Comparison of ENCODE assay signal across 22 cellular contexts in genomic region chr11:131042711-131043110, GRCh38.
"Had no signal": no experiment of that assay in that cellular context is flagged by ENCODE, and none has a peak within 500 bp of the region (broad histone marks: within the 10 kb centered on the region; RNA-seq: fewer than 3 reads in every experiment).

No MANE protein-coding gene starts in this region.

- H3K4me1 ChIP-seq: colonic mucosa, left lung, neural progenitor cell, parathyroid adenoma, stomach, thyroid gland had no signal

- H3K27me3 ChIP-seq: colonic mucosa, neural progenitor cell, thyroid gland had no signal

- H2AFZ ChIP-seq: neural progenitor cell, parathyroid adenoma had no signal

- H3K36me3 ChIP-seq: colonic mucosa, esophagus squamous epithelium, left lung, neural progenitor cell, stomach, thyroid gland had no signal

- H3K9ac ChIP-seq: neural progenitor cell, parathyroid adenoma had no signal

- H3K27ac ChIP-seq: colonic mucosa, left lung, neural progenitor cell, parathyroid adenoma, stomach, thyroid gland had no signal

- DNase-seq: colonic mucosa; effector CD8-positive, alpha-beta T cell; endodermal cell; erythroblast; esophagus squamous epithelium; foreskin melanocyte; glutamatergic neuron; hypothalamus; left lung; mesendoderm; midbrain; naive thymus-derived CD4-positive, alpha-beta T cell; stimulated activated CD4-positive, alpha-beta T cell treated with anti-CD3 and anti-CD28 coated beads, Interleukin-12 subunit alpha, Interleukin-12 subunit beta, amount 100 ng/mL, for 4 hours; stimulated activated CD4-positive, alpha-beta T cell treated with anti-CD3 and anti-CD28 coated beads, Interleukin-2, amount 100 ng/mL, for 24 hours; stimulated activated CD4-positive, alpha-beta T cell treated with anti-CD3 and anti-CD28 coated beads, Interleukin-4, amount 100 ng/mL, for 24 hours; stimulated activated naive CD4-positive, alpha-beta T cell treated with Interleukin-2 at 50 U/mL for 16 hours; stomach; thyroid gland had no signal

- H3K4me2 ChIP-seq: neural progenitor cell, smooth muscle cell had no signal

- H3K9me3 ChIP-seq: colonic mucosa, esophagus squamous epithelium, left lung, stomach, thyroid gland had no signal

- H3K79me2 ChIP-seq: parathyroid adenoma had no signal

- H3K4me3 ChIP-seq: colonic mucosa, esophagus squamous epithelium, left lung, neural progenitor cell, smooth muscle cell, stomach, thyroid gland had no signal

- ATAC-seq: left lung; naive thymus-derived CD4-positive, alpha-beta T cell; sciatic nerve had no signal
